In genomic region chr1:91805343-91805801, GRCh38 we compare ENCODE assay signal across 1 cellular context.
A peak's percentile ranks its signal among the peaks of the same experiment; 100 is the strongest.
TF ChIP-seq lines count a peak whose summit lies in the region.

No MANE protein-coding gene starts in this region.

TF ChIP-seq in HEK293, 187 proteins besides CTCF, POLR2A, EP300 and RAD21 (continued from another document):
- TF ChIP-seq, protein P1, sequence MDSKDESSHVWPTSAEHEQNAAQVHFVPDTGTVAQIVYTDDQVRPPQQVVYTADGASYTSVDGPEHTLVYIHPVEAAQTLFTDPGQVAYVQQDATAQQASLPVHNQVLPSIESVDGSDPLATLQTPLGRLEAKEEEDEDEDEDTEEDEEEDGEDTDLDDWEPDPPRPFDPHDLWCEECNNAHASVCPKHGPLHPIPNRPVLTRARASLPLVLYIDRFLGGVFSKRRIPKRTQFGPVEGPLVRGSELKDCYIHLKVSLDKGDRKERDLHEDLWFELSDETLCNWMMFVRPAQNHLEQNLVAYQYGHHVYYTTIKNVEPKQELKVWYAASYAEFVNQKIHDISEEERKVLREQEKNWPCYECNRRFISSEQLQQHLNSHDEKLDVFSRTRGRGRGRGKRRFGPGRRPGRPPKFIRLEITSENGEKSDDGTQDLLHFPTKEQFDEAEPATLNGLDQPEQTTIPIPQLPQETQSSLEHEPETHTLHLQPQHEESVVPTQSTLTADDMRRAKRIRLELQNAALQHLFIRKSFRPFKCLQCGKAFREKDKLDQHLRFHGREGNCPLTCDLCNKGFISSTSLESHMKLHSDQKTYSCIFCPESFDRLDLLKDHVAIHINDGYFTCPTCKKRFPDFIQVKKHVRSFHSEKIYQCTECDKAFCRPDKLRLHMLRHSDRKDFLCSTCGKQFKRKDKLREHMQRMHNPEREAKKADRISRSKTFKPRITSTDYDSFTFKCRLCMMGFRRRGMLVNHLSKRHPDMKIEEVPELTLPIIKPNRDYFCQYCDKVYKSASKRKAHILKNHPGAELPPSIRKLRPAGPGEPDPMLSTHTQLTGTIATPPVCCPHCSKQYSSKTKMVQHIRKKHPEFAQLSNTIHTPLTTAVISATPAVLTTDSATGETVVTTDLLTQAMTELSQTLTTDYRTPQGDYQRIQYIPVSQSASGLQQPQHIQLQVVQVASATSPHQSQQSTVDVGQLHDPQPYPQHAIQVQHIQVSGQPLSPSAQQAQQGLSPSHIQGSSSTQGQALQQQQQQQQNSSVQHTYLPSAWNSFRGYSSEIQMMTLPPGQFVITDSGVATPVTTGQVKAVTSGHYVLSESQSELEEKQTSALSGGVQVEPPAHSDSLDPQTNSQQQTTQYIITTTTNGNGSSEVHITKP (tag by site-specific recombination; IDR thresholded peaks at IDR 0.05), result 0 out of 2 replicates have a peak, but pooled peaks have one; percentile 8
- TF ChIP-seq ZNF335 (tag by site-specific recombination; conservative IDR thresholded peaks at IDR 0.05) (no peak), ZIC2 (tag by site-specific recombination; IDR thresholded peaks at IDR 0.05) (peak; percentile 86), ZSCAN30 (tag by site-specific recombination; IDR thresholded peaks at IDR 0.05) (no peak)
